13 cellular contexts compared by ENCODE assay signal in genomic region chr13:27446986-27447583, GRCh38. TPM values are rescaled to one million over a fixed set of nuclear protein-coding genes. Genes with fewer than 3 reads are reported as not detected.
DNase-seq lines count a peak whose midpoint lies in the region; ATAC-seq lines count a peak whose summit lies in the region.
"Had no signal": no experiment of that assay in that cellular context is flagged by ENCODE, and none has a peak within 500 bp of the region (broad histone marks: within the 10 kb centered on the region; RNA-seq: fewer than 3 reads in every experiment).

No MANE protein-coding gene starts in this region.

- POLR2A ChIA-PET in activated CD4-positive, alpha-beta memory T cell treated with anti-CD3 and anti-CD28 coated beads, Interleukin-2, amount 10 ng/mL, durations not matched to agents 7 days and 5 days (lab: Charles Lee), result interaction anchor here (0.7 to 10.9 kb wide), 2 partner anchors 15 to 21 kb away, joined by 3 to 351 read pairs; partner anchors contain the start of gene GTF3A

- H3K27ac Mint-ChIP-seq in activated CD4-positive, alpha-beta memory T cell treated with anti-CD3 and anti-CD28 coated beads, Interleukin-2, amount 10 ng/mL, durations not matched to agents 7 days and 5 days, result peak overlapping the region; percentile 85
- H3K27ac Mint-ChIP-seq in natural killer cell treated with Interleukin-12 subunit alpha and Interleukin-12 subunit beta and Interleukin-15 and Interleukin-18, amount 100 ng/mL, for 72 hours, result peak overlapping the region; percentile 50 to 91

- H3K27me3 Mint-ChIP-seq in activated CD4-positive, alpha-beta memory T cell treated with anti-CD3 and anti-CD28 coated beads, Interleukin-2, amount 10 ng/mL, durations not matched to agents 7 days and 5 days, result no peaks in the 10 kb centered on the region
- no peaks in the 10 kb centered on the region for H3K27me3 Mint-ChIP-seq in natural killer cell treated with Interleukin-12 subunit alpha and Interleukin-12 subunit beta and Interleukin-15 and Interleukin-18, amount 100 ng/mL, for 72 hours

- peaks cover 28% of the 10 kb centered on the region for H3K36me3 Mint-ChIP-seq in activated CD4-positive, alpha-beta memory T cell treated with anti-CD3 and anti-CD28 coated beads, Interleukin-2, amount 10 ng/mL, durations not matched to agents 7 days and 5 days (ENCODE audit: low read depth)
- H3K36me3 Mint-ChIP-seq in natural killer cell treated with Interleukin-12 subunit alpha and Interleukin-12 subunit beta and Interleukin-15 and Interleukin-18, amount 100 ng/mL, for 72 hours, result peaks cover 7% of the 10 kb centered on the region

- peaks cover 66% of the 10 kb centered on the region for H3K4me1 Mint-ChIP-seq in activated CD4-positive, alpha-beta memory T cell treated with anti-CD3 and anti-CD28 coated beads, Interleukin-2, amount 10 ng/mL, durations not matched to agents 7 days and 5 days
- H3K4me1 Mint-ChIP-seq in natural killer cell treated with Interleukin-12 subunit alpha and Interleukin-12 subunit beta and Interleukin-15 and Interleukin-18, amount 100 ng/mL, for 72 hours (ENCODE audit: low read depth in 2 of 2), result peaks cover 44 to 45% of the 10 kb centered on the region in 2 donors

- DNase-seq in GF-D8 (lab: John Stamatoyannopoulos, UW) (peak; percentile 84), HUDEP-2 (lab: John Stamatoyannopoulos, UW; ENCODE audit: unreplicated experiment in 76 of 76) (no peak), OCI-M2 (lab: John Stamatoyannopoulos, UW; ENCODE audit: unreplicated experiment) (no peak)
- peak; percentile 45 for DNase-seq in activated CD4-positive, alpha-beta memory T cell treated with anti-CD3 and anti-CD28 coated beads, Interleukin-2, amount 10 ng/mL, durations not matched to agents 7 days and 5 days
- no peak for DNase-seq in natural killer cell treated with Interleukin-12 subunit alpha and Interleukin-12 subunit beta and Interleukin-15 and Interleukin-18, amount 100 ng/mL, for 72 hours (ENCODE audit: low spot score)
- DNase-seq: cerebellar nuclear complex, DMS153, NCI-H187 treated with DMSO at 0.1 percent for 48 hours, SHP77, small intestine had no signal

- CTCF ChIA-PET in activated CD4-positive, alpha-beta memory T cell treated with anti-CD3 and anti-CD28 coated beads, Interleukin-2, amount 10 ng/mL, durations not matched to agents 7 days and 5 days (lab: Charles Lee), result interaction anchor here (0.6 to 4.2 kb wide), 5 partner anchors 9 to 473 kb away, joined by 3 to 47 read pairs (median 3); partner anchors contain the start of gene GTF3A

- no peaks in the 10 kb centered on the region for H3K9me3 Mint-ChIP-seq in activated CD4-positive, alpha-beta memory T cell treated with anti-CD3 and anti-CD28 coated beads, Interleukin-2, amount 10 ng/mL, durations not matched to agents 7 days and 5 days
- H3K9me3 Mint-ChIP-seq in natural killer cell treated with Interleukin-12 subunit alpha and Interleukin-12 subunit beta and Interleukin-15 and Interleukin-18, amount 100 ng/mL, for 72 hours, result no peaks in the 10 kb centered on the region

- peak; percentile 24 for ATAC-seq in GM21825 (IDR thresholded peaks at IDR 0.05; ENCODE audit: unreplicated experiment)
- ATAC-seq in natural killer cell treated with Interleukin-12 subunit alpha and Interleukin-12 subunit beta and Interleukin-15 and Interleukin-18, amount 100 ng/mL, for 72 hours, result no peak
- no peak for ATAC-seq in GM21723 (IDR thresholded peaks at IDR 0.05; ENCODE audit: unreplicated experiment)
- ATAC-seq in HG03457 (IDR thresholded peaks at IDR 0.05; ENCODE audit: unreplicated experiment), result no peak

- H3K4me3 Mint-ChIP-seq in activated CD4-positive, alpha-beta memory T cell treated with anti-CD3 and anti-CD28 coated beads, Interleukin-2, amount 10 ng/mL, durations not matched to agents 7 days and 5 days, result peak overlapping the region; percentile 64
- H3K4me3 Mint-ChIP-seq in natural killer cell treated with Interleukin-12 subunit alpha and Interleukin-12 subunit beta and Interleukin-15 and Interleukin-18, amount 100 ng/mL, for 72 hours, result peak overlapping the region; percentile 44

RNA-seq across cellular contexts. Expression of gene MTIF3, which starts 3.3 kb away (rescaled TPM):
- total RNA-seq in activated CD4-positive, alpha-beta memory T cell treated with anti-CD3 and anti-CD28 coated beads, Interleukin-2, amount 10 ng/mL, durations not matched to agents 7 days and 5 days, result 10 to 100 TPM; 61.6 to 61.8 TPM
- total RNA-seq in natural killer cell treated with Interleukin-12 subunit alpha and Interleukin-12 subunit beta and Interleukin-15 and Interleukin-18, amount 100 ng/mL, for 72 hours, result 10 to 100 TPM; 31.4 to 41.8 TPM

RNA-seq across cellular contexts. Expression of gene GTF3A, which starts 22.7 kb away (rescaled TPM):
- total RNA-seq in activated CD4-positive, alpha-beta memory T cell treated with anti-CD3 and anti-CD28 coated beads, Interleukin-2, amount 10 ng/mL, durations not matched to agents 7 days and 5 days, result 100 to 1,000 TPM; 187 to 189 TPM
- total RNA-seq in natural killer cell treated with Interleukin-12 subunit alpha and Interleukin-12 subunit beta and Interleukin-15 and Interleukin-18, amount 100 ng/mL, for 72 hours, result 100 to 1,000 TPM; 107 to 244 TPM

Comparison
In these comparisons a context has a peak if more than half of its experiments do, and no peak if none do; other contexts are left out.
1. DNase-seq: peak in GF-D8 (single experiment) and activated CD4-positive, alpha-beta memory T cell treated with anti-CD3 and anti-CD28 coated beads, Interleukin-2, amount 10 ng/mL, durations not matched to agents 7 days and 5 days (single experiment); none in natural killer cell treated with Interleukin-12 subunit alpha and Interleukin-12 subunit beta and Interleukin-15 and Interleukin-18, amount 100 ng/mL, for 72 hours (single experiment), HUDEP-2 (0 of 76) and OCI-M2 (single experiment).